In genomic region chr5:43120720-43121564, GRCh38 we compare ENCODE assay signal across 1 cellular context.
TF ChIP-seq lines count a peak whose summit lies in the region.

TSS of gene ZNF131 (plus strand) at chr5:43120914. CDS start at chr5:43122054, 1,140 bp downstream.

TF ChIP-seq in K562, 482 proteins besides CTCF, POLR2A, EP300 and RAD21 (continued from another document and continues in another):
- TF ChIP-seq ZNF639 (CRISPR knock-in tag; conservative IDR thresholded peaks at IDR 0.05 in 1 of 2, IDR thresholded peaks at IDR 0.05 in 1 of 2) = peak in 1 of 2 experiments; percentile 95; a peak in 2 of 4 replicates
- TF ChIP-seq GABPB2 (CRISPR knock-in tag; conservative IDR thresholded peaks at IDR 0.05) = no peak
- TF ChIP-seq MAFG (tag; conservative IDR thresholded peaks at IDR 0.05) = no peak
- TF ChIP-seq FOXJ2 (tag; IDR thresholded peaks at IDR 0.05) = peak; percentile 74; the same call in 1 of the 2 replicates
- no peak for TF ChIP-seq CREBBP (IDR thresholded peaks at IDR 0.05; ENCODE audit: low read depth, low read length)
- TF ChIP-seq RBBP5 (IDR thresholded peaks at IDR 0.05; ENCODE audit: borderline replicate concordance, insufficient read depth, low read length, poor library complexity, severe bottlenecking) = peak; percentile 45
- TF ChIP-seq RNF219 (CRISPR knock-in tag; IDR thresholded peaks at IDR 0.05) = no peak
- TF ChIP-seq PCBP1 (IDR thresholded peaks at IDR 0.05; ENCODE audit: low read depth, low read length, poor library complexity, severe bottlenecking) = peak; percentile 6
- TF ChIP-seq ATF3 (IDR thresholded peaks at IDR 0.05) = no peak
- TF ChIP-seq ATF3 (CRISPR knock-in tag; conservative IDR thresholded peaks at IDR 0.05) = peak; percentile 93; the same call in 1 of the 2 replicates
- no peak for TF ChIP-seq CBFA2T2 (conservative IDR thresholded peaks at IDR 0.05)
- TF ChIP-seq L3MBTL2 (IDR thresholded peaks at IDR 0.05) = peak; percentile 100
- TF ChIP-seq TAF9B (IDR thresholded peaks at IDR 0.05; ENCODE audit: partially characterized antibody) = peak; percentile 51
- TF ChIP-seq HNRNPLL (IDR thresholded peaks at IDR 0.05; ENCODE audit: low read depth, low read length, poor library complexity, severe bottlenecking) = peak; percentile 74
- TF ChIP-seq ZNF445 (CRISPR knock-in tag; IDR thresholded peaks at IDR 0.05; ENCODE audit: low read depth) = no peak
- TF ChIP-seq GABPA (tag; conservative IDR thresholded peaks at IDR 0.05; ENCODE audit: low read depth) = peak; percentile 72
- peak; percentile 98 for TF ChIP-seq CREB1 (IDR thresholded peaks at IDR 0.05)
- peak; percentile 97 for TF ChIP-seq CREB1 (CRISPR knock-in tag; IDR thresholded peaks at IDR 0.05)
- TF ChIP-seq KHSRP (IDR thresholded peaks at IDR 0.05) = no peak
- peak; percentile 63; the same call in 1 of the 2 replicates for TF ChIP-seq ZNF41 (CRISPR knock-in tag; conservative IDR thresholded peaks at IDR 0.05)
- no peak for TF ChIP-seq HMG20B (CRISPR knock-in tag; IDR thresholded peaks at IDR 0.05)
- peak; percentile 85; the same call in 1 of the 2 replicates for TF ChIP-seq ZBTB1 (CRISPR knock-in tag; IDR thresholded peaks at IDR 0.05; ENCODE audit: borderline replicate concordance, low read depth)
- TF ChIP-seq ZNF436 (CRISPR knock-in tag; IDR thresholded peaks at IDR 0.05) = no peak
- TF ChIP-seq BDP1 (IDR thresholded peaks at IDR 0.05; ENCODE audit: insufficient read depth, insufficient read length) = no peak
- TF ChIP-seq RBM22 (IDR thresholded peaks at IDR 0.05; ENCODE audit: low read depth, low read length, poor library complexity, severe bottlenecking) = peak; percentile 36
- no peak; the same call in 1 of the 2 replicates for TF ChIP-seq FOXK1 (CRISPR knock-in tag; IDR thresholded peaks at IDR 0.05; ENCODE audit: borderline replicate concordance)
- TF ChIP-seq PYGO2 (tag; IDR thresholded peaks at IDR 0.05) = no peak
- TF ChIP-seq SMC3 (conservative IDR thresholded peaks at IDR 0.05; ENCODE audit: insufficient read depth, low read depth, low read length) = no peak
- TF ChIP-seq FOXP4 (CRISPR knock-in tag; IDR thresholded peaks at IDR 0.05; ENCODE audit: borderline replicate concordance) = peak; percentile 76; the same call in 1 of the 2 replicates
- peak; percentile 90 for TF ChIP-seq SP1 (CRISPR knock-in tag; IDR thresholded peaks at IDR 0.05)
- TF ChIP-seq ZNF511 (CRISPR knock-in tag; IDR thresholded peaks at IDR 0.05) = peak; percentile 96
- TF ChIP-seq ZNF561 (CRISPR knock-in tag; conservative IDR thresholded peaks at IDR 0.05) = no peak
- TF ChIP-seq PHB2 (IDR thresholded peaks at IDR 0.05; ENCODE audit: low read depth) = no peak
- TF ChIP-seq PHB (CRISPR knock-in tag; IDR thresholded peaks at IDR 0.05) = 0 out of 2 replicates have a peak, but pooled peaks have one; percentile 11
- TF ChIP-seq MLX (CRISPR knock-in tag; conservative IDR thresholded peaks at IDR 0.05) = peak in 1 of 2 experiments; percentile 96; a peak in 2 of 4 replicates
- TF ChIP-seq RHOXF2B (CRISPR knock-in tag; conservative IDR thresholded peaks at IDR 0.05) = 0 out of 2 replicates have a peak, but pooled peaks have one; percentile 28
- TF ChIP-seq ZEB2 (IDR thresholded peaks at IDR 0.05) = peak; percentile 65
- TF ChIP-seq RFX1 (IDR thresholded peaks at IDR 0.05) = no peak
- no peak for TF ChIP-seq CBFB (CRISPR knock-in tag; IDR thresholded peaks at IDR 0.05)
- peak; percentile 75 for TF ChIP-seq HINFP (tag; conservative IDR thresholded peaks at IDR 0.05; ENCODE audit: low read depth)
- no peak for TF ChIP-seq RBM34 (IDR thresholded peaks at IDR 0.05; ENCODE audit: borderline replicate concordance, insufficient read depth, low read length)
- no peak for TF ChIP-seq ZNF507 (tag; conservative IDR thresholded peaks at IDR 0.05)
- TF ChIP-seq ATF4 (CRISPR knock-in tag; IDR thresholded peaks at IDR 0.05) = no peak
- TF ChIP-seq ZNF518B (CRISPR knock-in tag; IDR thresholded peaks at IDR 0.05) = no peak
- peak in 2 of 3 experiments; percentile 37 to 90; a peak in 3 of 6 replicates for TF ChIP-seq ZBTB11 (CRISPR knock-in tag; IDR thresholded peaks at IDR 0.05)
- peak; percentile 16; the same call in 1 of the 2 replicates for TF ChIP-seq ZFP91 (CRISPR knock-in tag; IDR thresholded peaks at IDR 0.05)
